Comparison of ENCODE assay signal across 19 cellular contexts in the genomic region with DNA sequence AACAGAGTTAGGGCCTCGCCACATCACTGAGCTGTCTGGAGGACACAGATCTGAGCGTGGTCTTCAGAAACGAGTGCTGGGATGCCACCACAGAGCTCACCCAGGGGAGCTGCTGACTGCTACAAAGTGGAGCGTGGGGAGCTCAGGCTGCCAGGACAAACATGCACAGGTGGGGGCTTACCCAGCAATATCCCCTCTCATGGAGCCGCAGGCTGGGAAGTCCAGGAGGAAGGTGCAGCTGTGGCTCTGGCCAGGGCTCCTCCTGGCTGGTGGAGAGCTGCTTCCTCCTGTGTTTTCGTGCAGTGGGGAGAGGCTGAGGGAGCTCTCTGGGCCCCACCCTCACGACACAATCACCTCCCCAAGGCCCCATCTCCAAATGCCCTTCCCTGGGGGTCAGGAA.
DNase-seq lines count a peak whose midpoint lies in the region; ATAC-seq and TF ChIP-seq lines count a peak whose summit lies in the region.
"Had no signal": no experiment of that assay in that cellular context is flagged by ENCODE, and none has a peak within 500 bp of the region (broad histone marks: within the 10 kb centered on the region; RNA-seq: fewer than 3 reads in every experiment).

No MANE protein-coding gene starts in this region.

- H3K27ac Mint-ChIP-seq in neural progenitor cell = peak overlapping the region; percentile 82
- H3K27ac Mint-ChIP-seq: CD14-positive monocyte; CD4-positive, alpha-beta memory T cell; HFFc6 had no signal

- H3F3A ChIP-seq in neural progenitor cell (ENCODE audit: low read depth) = no peaks in the 10 kb centered on the region

- H2AFZ ChIP-seq in neural progenitor cell (replicated peaks) = no peak overlapping the region

- no peak overlapping the region for H3K27ac ChIP-seq in BLaER1 treated with 17β-estradiol and CSF1 and Interleukin-3, amounts not matched to agents 10 nM and 100 nM
- no peak overlapping the region for H3K27ac ChIP-seq in neural progenitor cell
- no peak overlapping the region for H3K27ac ChIP-seq in upper lobe of right lung
- H3K27ac ChIP-seq: HL-60 had no signal

- no peak overlapping the region for H3K4me3 Mint-ChIP-seq in neural progenitor cell
- H3K4me3 Mint-ChIP-seq: CD14-positive monocyte; CD4-positive, alpha-beta memory T cell; HFFc6 had no signal

- no peak for TF ChIP-seq CTCF in GM13976 (IDR thresholded peaks at IDR 0.05; ENCODE audit: borderline replicate concordance, control extremely low read depth, extremely low read depth, insufficient read depth, missing control alignments)
- no peak for TF ChIP-seq CTCF in neural progenitor cell (IDR thresholded peaks at IDR 0.05)
- TF ChIP-seq CTCF in upper lobe of right lung (IDR thresholded peaks at IDR 0.05) = no peak

- no peaks in the 10 kb centered on the region for H3K79me2 ChIP-seq in neural progenitor cell (ENCODE audit: low read depth)

- H3K27me3 ChIP-seq in BLaER1 treated with 17β-estradiol and CSF1 and Interleukin-3, amounts not matched to agents 10 nM and 100 nM = peaks cover 19 to 28% (median 22%) of the 10 kb centered on the region in 11 experiments
- H3K27me3 ChIP-seq in neural progenitor cell = no peaks in the 10 kb centered on the region
- H3K27me3 ChIP-seq in upper lobe of right lung = no peaks in the 10 kb centered on the region
- H3K27me3 ChIP-seq: BE2C had no signal

- 0 out of 22 replicates have a peak, but pooled peaks cover 0 to 8% (median 0%) of the 10 kb centered on the region in 11 experiments for H4K20me1 ChIP-seq in BLaER1 treated with 17β-estradiol and CSF1 and Interleukin-3, amounts not matched to agents 10 nM and 100 nM
- no peaks in the 10 kb centered on the region for H4K20me1 ChIP-seq in neural progenitor cell (ENCODE audit: low read depth)

- no peaks in the 10 kb centered on the region for H3K36me3 ChIP-seq in BLaER1 treated with 17β-estradiol and CSF1 and Interleukin-3, amounts not matched to agents 10 nM and 100 nM
- H3K36me3 ChIP-seq in neural progenitor cell = no peaks in the 10 kb centered on the region
- no peaks in the 10 kb centered on the region for H3K36me3 ChIP-seq in upper lobe of right lung
- H3K36me3 ChIP-seq: BE2C had no signal

- peaks cover 11 to 28% (median 17%) of the 10 kb centered on the region in 11 experiments; a peak in 19 of 22 replicates for H3K9me3 ChIP-seq in BLaER1 treated with 17β-estradiol and CSF1 and Interleukin-3, amounts not matched to agents 10 nM and 100 nM (replicated peaks in 1 of 11)
- H3K9me3 ChIP-seq in neural progenitor cell (ENCODE audit: low read depth) (no peaks in the 10 kb centered on the region), upper lobe of right lung (no peaks in the 10 kb centered on the region)
- H3K9me3 ChIP-seq: BE2C had no signal

- peaks cover 36% of the 10 kb centered on the region for H3K4me1 Mint-ChIP-seq in neural progenitor cell
- H3K4me1 Mint-ChIP-seq: CD14-positive monocyte had no signal

- ATAC-seq in upper lobe of right lung = peak; percentile 18
- no peak for ATAC-seq in GM19328 (IDR thresholded peaks at IDR 0.05; ENCODE audit: unreplicated experiment)
- ATAC-seq: HCT116 had no signal

- intact Hi-C loops in upper lobe of right lung (cut with DNase I) = no loop called here

- peak overlapping the region in 8 of 11 experiments; percentile 48 to 90 (median 74); a peak in 16 of 22 replicates for H3K4me2 ChIP-seq in BLaER1 treated with 17β-estradiol and CSF1 and Interleukin-3, amounts not matched to agents 10 nM and 100 nM
- H3K4me2 ChIP-seq in neural progenitor cell = no peak overlapping the region

- no peak overlapping the region for H3K4me3 ChIP-seq in BLaER1 treated with 17β-estradiol and CSF1 and Interleukin-3, amounts not matched to agents 10 nM and 100 nM
- H3K4me3 ChIP-seq in neural progenitor cell = no peak overlapping the region
- no peak overlapping the region for H3K4me3 ChIP-seq in upper lobe of right lung

- DNase-seq in GM13976 (ENCODE audit: low spot score) = peak; percentile 4
- no peak for DNase-seq in neural progenitor cell (ENCODE audit: low spot score)
- DNase-seq in upper lobe of right lung = peak; percentile 33
- no peak for DNase-seq in DMS 273 (lab: John Stamatoyannopoulos, UW; ENCODE audit: unreplicated experiment)
- DNase-seq in NCI-H2196 (lab: John Stamatoyannopoulos, UW; ENCODE audit: unreplicated experiment) = no peak
- DNase-seq: ACHN; BE2C; Calu3; CD4-positive, alpha-beta memory T cell; DMS 273 treated with DMSO at 0.1 percent for 48 hours; DMS53; GOT3; H7; HFFc6 had no signal

- H3K27me3 Mint-ChIP-seq in neural progenitor cell (ENCODE audit: insufficient read depth, low read depth) = peaks cover 5% of the 10 kb centered on the region
- H3K27me3 Mint-ChIP-seq: CD4-positive, alpha-beta memory T cell had no signal

- H3K9me3 Mint-ChIP-seq in neural progenitor cell = peaks cover 11% of the 10 kb centered on the region

- H3K4me1 ChIP-seq in BLaER1 treated with 17β-estradiol and CSF1 and Interleukin-3, amounts not matched to agents 10 nM and 100 nM = peaks cover 1 to 73% (median 57%) of the 10 kb centered on the region in 10 experiments; a peak in 17 of 20 replicates
- H3K4me1 ChIP-seq in neural progenitor cell (no peaks in the 10 kb centered on the region), upper lobe of right lung (no peaks in the 10 kb centered on the region)
- H3K4me1 ChIP-seq: BE2C had no signal

- in situ Hi-C loops in GM13976 (cut with MboI; ENCODE audit: low sequenced_read_pairs, unreplicated experiment) = no loop called here

- no peak overlapping the region for H3K9ac ChIP-seq in BLaER1 treated with 17β-estradiol and CSF1 and Interleukin-3, amounts not matched to agents 10 nM and 100 nM
- H3K9ac ChIP-seq in neural progenitor cell = no peak overlapping the region

- H3K36me3 Mint-ChIP-seq in neural progenitor cell = no peaks in the 10 kb centered on the region
- H3K36me3 Mint-ChIP-seq: CD14-positive monocyte; CD4-positive, alpha-beta memory T cell had no signal

Comparison
In these comparisons a context has a peak if more than half of its experiments do, and no peak if none do; other contexts are left out.
1. DNase-seq: peak in GM13976 (single experiment) and upper lobe of right lung (single experiment); none in neural progenitor cell (single experiment), DMS 273 (single experiment) and NCI-H2196 (single experiment).